ENCODE assay signal across 14 cellular contexts in the genomic region with DNA sequence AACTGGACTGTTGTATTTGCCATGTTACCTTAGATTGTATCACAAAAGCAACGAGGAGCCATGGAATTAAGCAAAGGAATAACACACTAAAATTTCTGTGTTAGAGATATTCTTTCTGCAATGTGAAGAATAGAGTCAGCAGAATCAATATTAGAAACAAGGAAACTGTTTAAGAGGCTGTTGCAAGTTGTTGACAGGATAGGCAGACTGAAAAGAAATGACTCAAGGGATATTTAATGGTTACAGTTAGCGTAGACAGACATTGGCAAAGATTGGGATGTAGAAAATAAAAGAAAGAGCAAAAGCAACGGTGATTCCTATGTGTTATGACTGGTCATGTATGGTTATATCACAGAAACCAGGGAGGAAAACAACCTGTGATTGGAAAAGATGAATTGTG.
DNase-seq lines count a peak whose midpoint lies in the region; ATAC-seq and TF ChIP-seq lines count a peak whose summit lies in the region.
"Had no signal": no experiment of that assay in that cellular context is flagged by ENCODE, and none has a peak within 500 bp of the region (broad histone marks: within the 10 kb centered on the region; RNA-seq: fewer than 3 reads in every experiment).

No MANE protein-coding gene starts in this region.

- no peak for TF ChIP-seq POLR2A in GM18505 (IDR thresholded peaks at IDR 0.05; ENCODE audit: borderline replicate concordance, extremely low read depth, insufficient read depth, insufficient read length)

- peaks cover 21% of the 10 kb centered on the region for H3K4me1 ChIP-seq in KMS-11 (ENCODE audit: low read depth, poor library complexity, severe bottlenecking)
- H3K4me1 ChIP-seq in mammary epithelial cell (ENCODE audit: insufficient read depth, low read length): peaks cover 6% of the 10 kb centered on the region
- H3K4me1 ChIP-seq in smooth muscle cell (ENCODE audit: low read depth): no peaks in the 10 kb centered on the region
- H3K4me1 ChIP-seq: A549, BE2C had no signal

- DNase-seq in mammary epithelial cell: no peak
- DNase-seq in globus pallidus (ENCODE audit: low spot score): peak; percentile 9
- DNase-seq in smooth muscle cell (lab: John Stamatoyannopoulos, UW; ENCODE audit: unreplicated experiment): no peak
- DNase-seq in substantia nigra (lab: John Stamatoyannopoulos, UW): no peak
- DNase-seq in UCSD-AML1 (lab: John Stamatoyannopoulos, UW; ENCODE audit: unreplicated experiment): no peak
- DNase-seq: BE2C; CD4-positive, alpha-beta memory T cell; GF-D8; H7 had no signal

- H3K27ac ChIP-seq in KMS-11 (no peak overlapping the region; the same call in 1 of the 2 replicates), mammary epithelial cell (ENCODE audit: insufficient read depth, low read depth, low read length) (no peak overlapping the region), smooth muscle cell (ENCODE audit: low read depth) (peak overlapping the region; percentile 57), substantia nigra (ENCODE audit: low read depth, low read length, poor library complexity, severe bottlenecking) (no peak overlapping the region)
- H3K27ac ChIP-seq: A549, C4-2B had no signal

- in situ Hi-C loops in mammary epithelial cell (cut with MboI; ENCODE audit: low sequenced_read_pairs in 2 of 2): no loop called here

- TF ChIP-seq CTCF in KMS-11 (conservative IDR thresholded peaks at IDR 0.05; ENCODE audit: low read depth, low read length): no peak
- no peak for TF ChIP-seq CTCF in mammary epithelial cell (conservative IDR thresholded peaks at IDR 0.05 in 1 of 2, IDR thresholded peaks at IDR 0.05 in 1 of 2; ENCODE audit: extremely low read depth in 1 of 2, insufficient read depth in 1 of 2, low read depth in 1 of 2, low read length in 2 of 2)
- TF ChIP-seq CTCF in smooth muscle cell (IDR thresholded peaks at IDR 0.05; ENCODE audit: borderline replicate concordance, insufficient read depth, poor library complexity, severe bottlenecking): no peak

- H3K9ac ChIP-seq in KMS-11 (no peak overlapping the region), mammary epithelial cell (ENCODE audit: insufficient read depth, low read length) (no peak overlapping the region), smooth muscle cell (ENCODE audit: low read depth) (peak overlapping the region; percentile 16)

- no TSS peak for BruUV-seq in mammary epithelial cell (replicated peaks; lab: Mats Ljungman, UMichigan)

- H2AFZ ChIP-seq in KMS-11 (ENCODE audit: low read depth) (no peak overlapping the region), mammary epithelial cell (ENCODE audit: low read depth, low read length) (peak overlapping the region; percentile 40), smooth muscle cell (ENCODE audit: low read depth) (no peak overlapping the region)
- H2AFZ ChIP-seq: GM23338 had no signal

- WGBS in mammary epithelial cell (ENCODE audit: low coverage, missing lambda C conversion rate): 53% methylated on average over 3 of the region's 3 CpGs
- 76% methylated on average over 3 of the region's 3 CpGs for WGBS in smooth muscle cell (ENCODE audit: low lambda C conversion rate)

- dilution Hi-C loops in mammary epithelial cell (cut with HindIII; ENCODE audit: low sequenced_read_pairs): no loop called here

- H3F3A ChIP-seq in smooth muscle cell (ENCODE audit: low read depth): no peaks in the 10 kb centered on the region

- H3K9me3 ChIP-seq in mammary epithelial cell (replicated peaks; ENCODE audit: insufficient read depth, low read length) (no peaks in the 10 kb centered on the region), smooth muscle cell (replicated peaks; ENCODE audit: low read depth) (no peaks in the 10 kb centered on the region)
- H3K9me3 ChIP-seq: A549, BE2C had no signal

- H3K4me3 ChIP-seq in KMS-11 (IDR thresholded peaks at IDR 0.05; ENCODE audit: insufficient read depth, low read depth, low read length): no peak overlapping the region
- H3K4me3 ChIP-seq in mammary epithelial cell (replicated peaks in 1 of 3; ENCODE audit: insufficient read depth in 1 of 3, low read depth in 2 of 3, low read length in 3 of 3): no peak overlapping the region
- no peak overlapping the region for H3K4me3 ChIP-seq in smooth muscle cell
- H3K4me3 ChIP-seq: A549, GM23338 had no signal

- H3K79me2 ChIP-seq in KMS-11 (ENCODE audit: insufficient read depth, low read depth): no peaks in the 10 kb centered on the region
- H3K79me2 ChIP-seq in mammary epithelial cell (ENCODE audit: insufficient read depth, low read length): no peaks in the 10 kb centered on the region
- no peaks in the 10 kb centered on the region for H3K79me2 ChIP-seq in smooth muscle cell (ENCODE audit: low read depth)

- ATAC-seq in GM18505 (IDR thresholded peaks at IDR 0.05; ENCODE audit: unreplicated experiment): no peak
- ATAC-seq: A549, GM23338 had no signal

- intact Hi-C loops in mammary epithelial cell (cut with micrococcal nuclease): no loop called here

- CTCF ChIA-PET in mammary epithelial cell (lab: Charles Lee; ENCODE audit: low non-redundant PET): no interaction called here

- H4K20me1 ChIP-seq in KMS-11 (ENCODE audit: insufficient read depth) (no peaks in the 10 kb centered on the region), mammary epithelial cell (ENCODE audit: insufficient read depth, low read length) (no peaks in the 10 kb centered on the region), smooth muscle cell (ENCODE audit: low read depth) (no peaks in the 10 kb centered on the region)

- H3K36me3 ChIP-seq in KMS-11 (ENCODE audit: insufficient read depth) (no peaks in the 10 kb centered on the region), mammary epithelial cell (ENCODE audit: insufficient read depth, low read length) (no peaks in the 10 kb centered on the region), smooth muscle cell (ENCODE audit: low read depth) (no peaks in the 10 kb centered on the region)
- H3K36me3 ChIP-seq: BE2C had no signal

- H3K4me2 ChIP-seq in KMS-11 (peak overlapping the region; percentile 22; the same call in 1 of the 2 replicates), mammary epithelial cell (ENCODE audit: insufficient read depth, low read depth, low read length) (peak overlapping the region; percentile 42), smooth muscle cell (no peak overlapping the region)
- H3K4me2 ChIP-seq: A549, GM23338 had no signal

- H3K27me3 ChIP-seq in KMS-11 (ENCODE audit: insufficient read depth, low read depth): no peaks in the 10 kb centered on the region
- H3K27me3 ChIP-seq in mammary epithelial cell (ENCODE audit: insufficient read depth, low read length): no peaks in the 10 kb centered on the region
- H3K27me3 ChIP-seq in smooth muscle cell (ENCODE audit: low read depth): no peaks in the 10 kb centered on the region
- H3K27me3 ChIP-seq: BE2C had no signal
